ENCODE assay signal across 28 cellular contexts in the genomic region with DNA sequence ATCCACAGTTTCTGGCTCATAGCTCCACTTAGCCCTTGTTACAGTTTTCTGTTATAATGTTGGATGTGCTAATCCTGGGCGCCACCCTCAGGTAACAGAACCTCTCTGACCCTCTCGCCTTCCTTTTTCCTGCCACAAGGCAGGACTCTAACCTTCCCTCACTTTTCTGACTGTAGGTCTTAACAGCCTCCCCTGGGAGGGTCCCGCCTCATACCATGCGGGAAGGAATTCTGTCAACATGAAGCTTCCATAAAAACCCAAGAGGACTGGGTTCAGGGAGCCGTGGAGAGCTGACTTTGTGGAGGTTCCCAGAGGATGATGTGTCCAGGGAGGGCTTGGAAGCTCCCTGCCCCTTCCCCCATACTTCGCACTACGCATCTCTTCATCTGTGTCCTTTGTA. TPM values are rescaled to one million over a fixed set of nuclear protein-coding genes. Genes with fewer than 3 reads are reported as not detected.
DNase-seq lines count a peak whose midpoint lies in the region; ATAC-seq and TF ChIP-seq lines count a peak whose summit lies in the region.
"Had no signal": no experiment of that assay in that cellular context is flagged by ENCODE, and none has a peak within 500 bp of the region (broad histone marks: within the 10 kb centered on the region; RNA-seq: fewer than 3 reads in every experiment).

No MANE protein-coding gene starts in this region.

- CTCF ChIA-PET in activated CD4-positive, alpha-beta T cell treated with anti-CD3 and anti-CD28 coated beads for 36 hours (lab: Charles Lee): interaction anchor here (0.6 to 3.4 kb wide), 4 partner anchors 26 to 143 kb away, joined by 3 to 11 read pairs (median 6); no protein-coding TSS in a partner anchor
- CTCF ChIA-PET in HEK293T (lab: Yijun Ruan, JAX): interaction anchor here (1.1 kb wide), 1 partner anchor 31 kb away, joined by 3 read pairs; no protein-coding TSS in a partner anchor

- no peaks in the 10 kb centered on the region for H3K27me3 ChIP-seq in GM23338 (ENCODE audit: insufficient read depth)
- H3K27me3 ChIP-seq: adrenal gland, heart left ventricle had no signal

- no peak for ATAC-seq in activated CD4-positive, alpha-beta T cell treated with anti-CD3 and anti-CD28 coated beads for 36 hours
- peak; percentile 19 for ATAC-seq in GM23338
- no peak for ATAC-seq in naive thymus-derived CD8-positive, alpha-beta T cell
- ATAC-seq: mucosa of descending colon had no signal

- no peak overlapping the region for H3K4me3 ChIP-seq in GM23338
- H3K4me3 ChIP-seq: adrenal gland, coronary artery, heart left ventricle, mucosa of descending colon had no signal

- no peaks in the 10 kb centered on the region for H3K79me2 ChIP-seq in GM23338 (replicated peaks; ENCODE audit: insufficient read depth)

- H3K4me2 ChIP-seq in GM23338: no peak overlapping the region

- no peak overlapping the region for H3K4me3 Mint-ChIP-seq in activated CD4-positive, alpha-beta T cell treated with anti-CD3 and anti-CD28 coated beads for 36 hours
- no peak overlapping the region for H3K4me3 Mint-ChIP-seq in GM23338
- H3K4me3 Mint-ChIP-seq in activated naive CD8-positive, alpha-beta T cell treated with anti-CD3 and anti-CD28 coated beads for 36 hours: no peak overlapping the region
- peak overlapping the region in 3 of 10 donors; percentile 22 to 80 (median 71) for H3K4me3 Mint-ChIP-seq in naive thymus-derived CD8-positive, alpha-beta T cell
- H3K4me3 Mint-ChIP-seq: type B pancreatic cell had no signal

- H3K36me3 ChIP-seq in GM23338 (ENCODE audit: insufficient read depth): no peaks in the 10 kb centered on the region
- H3K36me3 ChIP-seq: adrenal gland, heart left ventricle had no signal

- H3K27me3 Mint-ChIP-seq in activated CD4-positive, alpha-beta T cell treated with anti-CD3 and anti-CD28 coated beads for 36 hours: no peaks in the 10 kb centered on the region
- H3K27me3 Mint-ChIP-seq in GM23338 (ENCODE audit: insufficient read depth, low read depth, poor library complexity): peaks cover 40% of the 10 kb centered on the region
- H3K27me3 Mint-ChIP-seq in activated naive CD8-positive, alpha-beta T cell treated with anti-CD3 and anti-CD28 coated beads for 36 hours: no peaks in the 10 kb centered on the region
- H3K27me3 Mint-ChIP-seq in naive thymus-derived CD8-positive, alpha-beta T cell: no peaks in the 10 kb centered on the region
- H3K27me3 Mint-ChIP-seq: activated B cell treated with CpG ODN at 0.5 μM for 24 hours had no signal

- H3K4me1 Mint-ChIP-seq in activated CD4-positive, alpha-beta T cell treated with anti-CD3 and anti-CD28 coated beads for 36 hours: peaks cover 30% of the 10 kb centered on the region
- H3K4me1 Mint-ChIP-seq in GM23338: peaks cover 52% of the 10 kb centered on the region
- H3K4me1 Mint-ChIP-seq in activated naive CD8-positive, alpha-beta T cell treated with anti-CD3 and anti-CD28 coated beads for 36 hours: peaks cover 16% of the 10 kb centered on the region
- H3K4me1 Mint-ChIP-seq in naive thymus-derived CD8-positive, alpha-beta T cell: peaks cover 22 to 49% (median 26%) of the 10 kb centered on the region in 4 donors

- peaks cover 2% of the 10 kb centered on the region; the same call in 1 of the 2 replicates for H3F3A ChIP-seq in GM23338 (replicated peaks; ENCODE audit: low read depth)

- peak in 1 of 2 experiments; percentile 50; a peak in 2 of 4 replicates for TF ChIP-seq CTCF in GM23338 (conservative IDR thresholded peaks at IDR 0.05; ENCODE audit: low read depth in 2 of 2)

- POLR2A ChIA-PET in activated CD4-positive, alpha-beta T cell treated with anti-CD3 and anti-CD28 coated beads for 36 hours (lab: Charles Lee): no interaction called here
- POLR2A ChIA-PET in naive thymus-derived CD8-positive, alpha-beta T cell (lab: Charles Lee): interaction anchor here (0.6 to 1.2 kb wide), 3 partner anchors 91 to 517 kb away, joined by 3 to 4 read pairs (median 4); no protein-coding TSS in a partner anchor
- POLR2A ChIA-PET in HEK293T (lab: Yijun Ruan, JAX): no interaction called here

- peak overlapping the region; percentile 58 for H3K27ac Mint-ChIP-seq in activated CD4-positive, alpha-beta T cell treated with anti-CD3 and anti-CD28 coated beads for 36 hours
- H3K27ac Mint-ChIP-seq in GM23338: no peak overlapping the region
- H3K27ac Mint-ChIP-seq in activated naive CD8-positive, alpha-beta T cell treated with anti-CD3 and anti-CD28 coated beads for 36 hours: peak overlapping the region; percentile 77
- peak overlapping the region; percentile 86 to 99 (median 98) for H3K27ac Mint-ChIP-seq in naive thymus-derived CD8-positive, alpha-beta T cell
- H3K27ac Mint-ChIP-seq: type B pancreatic cell had no signal

- peaks cover 24% of the 10 kb centered on the region for H3K4me1 ChIP-seq in GM23338 (ENCODE audit: insufficient read depth)

- no peak overlapping the region for H2AFZ ChIP-seq in GM23338

- intact Hi-C loops in activated CD4-positive, alpha-beta T cell treated with anti-CD3 and anti-CD28 coated beads for 36 hours (cut with DNase I, micrococcal nuclease): no loop called here

- H3K9me2 ChIP-seq in GM23338 (ENCODE audit: insufficient read depth): 0 out of 2 replicates have a peak, but pooled peaks cover 4% of the 10 kb centered on the region

- no peaks in the 10 kb centered on the region for H4K20me1 ChIP-seq in GM23338 (replicated peaks; ENCODE audit: insufficient read depth)

- DNase-seq in activated CD4-positive, alpha-beta T cell treated with anti-CD3 and anti-CD28 coated beads for 36 hours: no peak
- DNase-seq in activated CD4-positive, alpha-beta T cell treated with anti-CD3 and anti-CD28 coated beads for 48 hours: no peak
- no peak for DNase-seq in GM23338 (ENCODE audit: low spot score)
- DNase-seq in activated naive CD8-positive, alpha-beta T cell treated with anti-CD3 and anti-CD28 coated beads for 36 hours: no peak
- DNase-seq in naive thymus-derived CD8-positive, alpha-beta T cell: no peak
- DNase-seq in T1000 (lab: John Stamatoyannopoulos, UW): no peak
- DNase-seq in HEK293T (ENCODE audit: extremely low spot score): no peak
- DNase-seq in NCI-H446 (lab: John Stamatoyannopoulos, UW): no peak
- DNase-seq: 8988T; activated B cell treated with CpG ODN at 0.5 μM for 24 hours; adrenal gland; GDM1; heart left ventricle; left ventricle myocardium superior; mucosa of descending colon; NCI-H1417; NCI-H2107; NCI-H510A; nucleus accumbens; stimulated activated CD4-positive, alpha-beta T cell treated with anti-CD3 and anti-CD28 coated beads, Interleukin-4, amount 100 ng/mL, for 1 hour had no signal

- no peaks in the 10 kb centered on the region for H3K9me3 Mint-ChIP-seq in activated CD4-positive, alpha-beta T cell treated with anti-CD3 and anti-CD28 coated beads for 36 hours (ENCODE audit: low read depth)
- peaks cover 25% of the 10 kb centered on the region for H3K9me3 Mint-ChIP-seq in GM23338
- H3K9me3 Mint-ChIP-seq in activated naive CD8-positive, alpha-beta T cell treated with anti-CD3 and anti-CD28 coated beads for 36 hours: no peaks in the 10 kb centered on the region
- no peaks in the 10 kb centered on the region for H3K9me3 Mint-ChIP-seq in naive thymus-derived CD8-positive, alpha-beta T cell
- H3K9me3 Mint-ChIP-seq: activated B cell treated with CpG ODN at 0.5 μM for 24 hours; activated T-helper 2 cell treated with anti-CD3 and anti-CD28 coated beads, Interferon-gamma antibody, Interleukin-2, Interleukin-4, amounts not matched to agents 10 μg/mL and 5 μg/mL and 100 μg/mL, durations not matched to agents 14 hours and 24 hours and 36 hours; type B pancreatic cell had no signal

- H3K36me3 Mint-ChIP-seq in activated CD4-positive, alpha-beta T cell treated with anti-CD3 and anti-CD28 coated beads for 36 hours (ENCODE audit: low read depth): no peaks in the 10 kb centered on the region
- H3K36me3 Mint-ChIP-seq in GM23338 (ENCODE audit: low read depth): peaks cover 17% of the 10 kb centered on the region
- H3K36me3 Mint-ChIP-seq in activated naive CD8-positive, alpha-beta T cell treated with anti-CD3 and anti-CD28 coated beads for 36 hours: no peaks in the 10 kb centered on the region
- no peaks in the 10 kb centered on the region for H3K36me3 Mint-ChIP-seq in naive thymus-derived CD8-positive, alpha-beta T cell
- H3K36me3 Mint-ChIP-seq: type B pancreatic cell had no signal

- no peak overlapping the region for H3K27ac ChIP-seq in GM23338 (ENCODE audit: low read depth)
- H3K27ac ChIP-seq: coronary artery had no signal

TF ChIP-seq in GM23338, 12 proteins besides CTCF, POLR2A, EP300 and RAD21 (continues in another document):
- TF ChIP-seq EZH2phosphoT487 (IDR thresholded peaks at IDR 0.05; ENCODE audit: unreplicated experiment) (no peak), EZH2 (IDR thresholded peaks at IDR 0.05; ENCODE audit: low read depth, unreplicated experiment) (no peak), POLR2AphosphoS5 (IDR thresholded peaks at IDR 0.05; ENCODE audit: low read depth) (no peak), CREB1 (CRISPR knock-in tag; IDR thresholded peaks at IDR 0.05; ENCODE audit: low read depth) (no peak)

TF ChIP-seq in HEK293T, 16 proteins besides CTCF, POLR2A, EP300 and RAD21:
- no peak for TF ChIP-seq FOXA1 (IDR thresholded peaks at IDR 0.05)

RNA-seq across cellular contexts. Expression of a gene that starts 11.9 kb away (rescaled TPM):
- total RNA-seq in activated CD4-positive, alpha-beta T cell treated with anti-CD3 and anti-CD28 coated beads for 36 hours: under 1 TPM; 0.18 to 0.30 TPM
- 21.4 and 26.9 TPM in 2 replicates for total RNA-seq in GM23338 (2014; rRNA removed; shearing (Covaris generic))
- 17.4 and 22.4 TPM in 2 replicates for polyA plus RNA-seq in GM23338 (2016; fragmentation: Nextera tagmentation; extraction: Ambion mirVana)
- total RNA-seq in activated naive CD8-positive, alpha-beta T cell treated with anti-CD3 and anti-CD28 coated beads for 36 hours: under 1 TPM; 0.31 to 0.40 TPM
- not detected for total RNA-seq in naive thymus-derived CD8-positive, alpha-beta T cell
- not detected for polyA plus RNA-seq in naive thymus-derived CD8-positive, alpha-beta T cell
- total RNA-seq: activated B cell treated with CpG ODN at 0.5 μM for 24 hours; HT1080; T-helper 2 cell treated with Interferon-gamma antibody and Interleukin-4, amounts not matched to agents 100 ng/mL and 5 ng/mL, for 36 hours had no signal

RNA-seq across cellular contexts. Expression of a gene that starts 25.0 kb away (rescaled TPM):
- 100 to 1,000 TPM; 234 to 235 TPM for total RNA-seq in activated CD4-positive, alpha-beta T cell treated with anti-CD3 and anti-CD28 coated beads for 36 hours
- 57.4 and 59.6 TPM in 2 replicates for total RNA-seq in GM23338 (2014; rRNA removed; shearing (Covaris generic))
- 160 and 178 TPM in 2 replicates for polyA plus RNA-seq in GM23338 (2016; fragmentation: Nextera tagmentation; extraction: Ambion mirVana)
- 100 to 1,000 TPM; 162 to 164 TPM for total RNA-seq in activated naive CD8-positive, alpha-beta T cell treated with anti-CD3 and anti-CD28 coated beads for 36 hours
- 100 to 1,000 TPM; 102 to 103 TPM for total RNA-seq in naive thymus-derived CD8-positive, alpha-beta T cell
- 10 to 100 TPM; 72.9 to 91.8 (median 81.6) TPM for polyA plus RNA-seq in naive thymus-derived CD8-positive, alpha-beta T cell

RNA-seq across cellular contexts. Expression of a gene that starts 36.0 kb away (rescaled TPM):
- not detected for total RNA-seq in activated CD4-positive, alpha-beta T cell treated with anti-CD3 and anti-CD28 coated beads for 36 hours
- total RNA-seq in GM23338 (2014; rRNA removed; shearing (Covaris generic)): not detected in 2 replicates
- not detected in 2 replicates for polyA plus RNA-seq in GM23338 (2016; fragmentation: Nextera tagmentation; extraction: Ambion mirVana)
- total RNA-seq in activated naive CD8-positive, alpha-beta T cell treated with anti-CD3 and anti-CD28 coated beads for 36 hours: not detected
- total RNA-seq in naive thymus-derived CD8-positive, alpha-beta T cell: not detected
- polyA plus RNA-seq in naive thymus-derived CD8-positive, alpha-beta T cell: not detected
- total RNA-seq: activated B cell treated with CpG ODN at 0.5 μM for 24 hours; activated T-helper 2 cell treated with anti-CD3 and anti-CD28 coated beads, Interferon-gamma antibody, Interleukin-2, Interleukin-4, amounts not matched to agents 10 μg/mL and 5 μg/mL and 100 μg/mL, durations not matched to agents 14 hours and 24 hours and 36 hours; adrenal gland; bronchial epithelial cell; heart left ventricle; HT1080; left ventricle myocardium superior; LHCN-M2; mucosa of descending colon; T-helper 2 cell treated with Interferon-gamma antibody and Interleukin-4, amounts not matched to agents 100 ng/mL and 5 ng/mL, for 36 hours had no signal
- polyA plus RNA-seq: adrenal gland, BJ, heart left ventricle had no signal

Comparison
In these comparisons a context has a peak if more than half of its experiments do, and no peak if none do; other contexts are left out.
1. RNA of a gene that starts 11.9 kb away (total RNA-seq): 21.4 to 26.9 TPM in GM23338; 0.31 to 0.40 TPM in activated naive CD8-positive, alpha-beta T cell treated with anti-CD3 and anti-CD28 coated beads for 36 hours, 0.18 to 0.30 TPM in activated CD4-positive, alpha-beta T cell treated with anti-CD3 and anti-CD28 coated beads for 36 hours and not detected in naive thymus-derived CD8-positive, alpha-beta T cell; every median in the first group is over 10 times any median in the second.